ENCODE assay signal across 8 cellular contexts in the genomic region with DNA sequence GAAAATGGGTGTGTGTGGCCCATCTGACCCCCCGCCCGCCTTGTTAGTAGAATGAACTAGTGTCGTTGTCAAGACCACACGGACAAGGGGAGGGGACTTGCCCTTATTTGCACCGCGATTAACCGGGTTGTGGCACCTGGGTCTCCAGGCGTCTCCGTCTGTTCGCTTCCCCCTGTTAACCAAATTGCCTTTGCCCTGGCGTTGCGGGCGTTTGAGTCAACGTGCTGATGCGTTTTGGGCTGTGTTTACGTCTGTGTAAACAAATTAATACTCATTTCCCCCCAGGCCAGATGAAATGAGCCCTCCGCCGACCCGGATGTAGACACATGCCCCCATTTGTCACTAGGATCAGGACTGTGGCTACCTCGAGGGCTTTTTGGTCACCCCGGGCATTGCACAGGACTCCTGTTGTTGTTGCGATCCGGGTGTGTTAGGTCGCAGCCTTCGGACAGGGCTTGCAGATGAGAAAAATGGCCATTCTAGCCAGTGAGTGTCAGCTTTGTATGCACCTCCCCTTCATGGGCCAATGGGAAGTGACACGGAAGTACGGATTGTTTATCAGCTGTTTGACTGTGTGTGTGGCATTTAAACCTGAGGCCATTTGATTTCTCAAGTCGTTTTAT. TPM values are rescaled to one million over a fixed set of nuclear protein-coding genes. Genes with fewer than 3 reads are reported as not detected.
A peak's percentile ranks its signal among the peaks of the same experiment; 100 is the strongest.
DNase-seq lines count a peak whose midpoint lies in the region; ATAC-seq and TF ChIP-seq lines count a peak whose summit lies in the region.

No MANE protein-coding gene starts in this region.

- TF ChIP-seq RAD21 in neural cell (conservative IDR thresholded peaks at IDR 0.05) = no peak

- no peaks in the 10 kb centered on the region for H3K9me2 ChIP-seq in neural cell (ENCODE audit: insufficient read depth, low read length)

- no peaks in the 10 kb centered on the region for H3K27me3 Mint-ChIP-seq in activated T-helper 2 cell treated with anti-CD3 and anti-CD28 coated beads, Interferon-gamma antibody, Interleukin-2, Interleukin-4, amounts not matched to agents 10 μg/mL and 5 μg/mL and 100 μg/mL, durations not matched to agents 14 hours and 24 hours and 36 hours (ENCODE audit: low read depth)

- H3K4me3 ChIP-seq in DND-41 (ENCODE audit: low read depth in 1 of 2, low read length in 2 of 2) = peak overlapping the region; percentile 77 to 82
- H3K4me3 ChIP-seq in Jurkat, Clone E6-1 (ENCODE audit: low read length) = peak overlapping the region; percentile 97
- H3K4me3 ChIP-seq in neural cell (ENCODE audit: low read length) = peak overlapping the region; percentile 99

- no peaks in the 10 kb centered on the region for H3K9me3 ChIP-seq in DND-41 (ENCODE audit: insufficient read depth, low read length, severe bottlenecking)
- no peaks in the 10 kb centered on the region for H3K9me3 ChIP-seq in neural cell (ENCODE audit: low read length)

- H3K27ac ChIP-seq in DND-41 (ENCODE audit: low read length) (peak overlapping the region; percentile 95), neural cell (ENCODE audit: low read length) (peak overlapping the region; percentile 88)

- H3K79me2 ChIP-seq in DND-41 (ENCODE audit: insufficient read depth, low read length) = peaks cover 50% of the 10 kb centered on the region
- H3K79me2 ChIP-seq in neural cell (replicated peaks; ENCODE audit: insufficient read depth, low read length) = peaks cover 31% of the 10 kb centered on the region

- H3K4me2 ChIP-seq in DND-41 (ENCODE audit: insufficient read depth, low read length) (peak overlapping the region; percentile 85), neural cell (ENCODE audit: low read length) (peak overlapping the region; percentile 74)

- TF ChIP-seq CTCF in DND-41 (IDR thresholded peaks at IDR 0.05; ENCODE audit: borderline replicate concordance, extremely low read depth, low read length, poor library complexity, severe bottlenecking) = no peak
- no peak for TF ChIP-seq CTCF in neural cell (IDR thresholded peaks at IDR 0.05; ENCODE audit: poor library complexity, severe bottlenecking)

- peaks cover 37% of the 10 kb centered on the region for H3K4me1 Mint-ChIP-seq in activated T-helper 2 cell treated with anti-CD3 and anti-CD28 coated beads, Interferon-gamma antibody, Interleukin-2, Interleukin-4, amounts not matched to agents 10 μg/mL and 5 μg/mL and 100 μg/mL, durations not matched to agents 14 hours and 24 hours and 36 hours (ENCODE audit: low read depth)

- intact Hi-C loops in activated T-helper 2 cell treated with anti-CD3 and anti-CD28 coated beads, Interferon-gamma antibody, Interleukin-2, Interleukin-4, amounts not matched to agents 10 μg/mL and 5 μg/mL and 100 μg/mL, durations not matched to agents 14 hours and 24 hours and 36 hours (cut with micrococcal nuclease) = loop anchor here (1.0 to 2.0 kb wide), 5 partner anchors 21 to 304 kb away; partner anchors contain the start of genes AKTIP and FTO

- H3K36me3 Mint-ChIP-seq in activated T-helper 2 cell treated with anti-CD3 and anti-CD28 coated beads, Interferon-gamma antibody, Interleukin-2, Interleukin-4, amounts not matched to agents 10 μg/mL and 5 μg/mL and 100 μg/mL, durations not matched to agents 14 hours and 24 hours and 36 hours (ENCODE audit: low read depth) = peaks cover 17% of the 10 kb centered on the region

- H4K20me1 ChIP-seq in DND-41 (ENCODE audit: insufficient read depth, low read length) = peaks cover 26% of the 10 kb centered on the region
- no peaks in the 10 kb centered on the region for H4K20me1 ChIP-seq in neural cell (ENCODE audit: insufficient read depth)

- H3K27me3 ChIP-seq in DND-41 (ENCODE audit: insufficient read depth, low read length, poor library complexity) (no peaks in the 10 kb centered on the region), neural cell (ENCODE audit: insufficient read depth, low read depth, low read length) (no peaks in the 10 kb centered on the region)

- H3K9me3 Mint-ChIP-seq in activated T-helper 2 cell treated with anti-CD3 and anti-CD28 coated beads, Interferon-gamma antibody, Interleukin-2, Interleukin-4, amounts not matched to agents 10 μg/mL and 5 μg/mL and 100 μg/mL, durations not matched to agents 14 hours and 24 hours and 36 hours = peaks cover under 1% of the 10 kb centered on the region

- TF ChIP-seq EP300 in neural cell (conservative IDR thresholded peaks at IDR 0.05; ENCODE audit: poor library complexity, severe bottlenecking) = no peak

- DNase-seq in DND-41 (peak; percentile 61), RKO (ENCODE audit: low spot score) (peak; percentile 94), fibroblast of the conjunctiva (ENCODE audit: low read depth) (peak; percentile 72), stromal cell of bone marrow (ENCODE audit: low read depth) (peak; percentile 80)
- DNase-seq in Jurkat, Clone E6-1 (ENCODE audit: low read depth, low spot score) = peak; percentile 64
- DNase-seq in activated T-helper 2 cell treated with anti-CD3 and anti-CD28 coated beads, Interferon-gamma antibody, Interleukin-2, Interleukin-4, amounts not matched to agents 10 μg/mL and 5 μg/mL and 100 μg/mL, durations not matched to agents 14 hours and 24 hours and 36 hours (ENCODE audit: low spot score) = peak; percentile 63

- H3K27ac Mint-ChIP-seq in activated T-helper 2 cell treated with anti-CD3 and anti-CD28 coated beads, Interferon-gamma antibody, Interleukin-2, Interleukin-4, amounts not matched to agents 10 μg/mL and 5 μg/mL and 100 μg/mL, durations not matched to agents 14 hours and 24 hours and 36 hours = peak overlapping the region; percentile 92

- peak overlapping the region; percentile 86 for H3K4me3 Mint-ChIP-seq in activated T-helper 2 cell treated with anti-CD3 and anti-CD28 coated beads, Interferon-gamma antibody, Interleukin-2, Interleukin-4, amounts not matched to agents 10 μg/mL and 5 μg/mL and 100 μg/mL, durations not matched to agents 14 hours and 24 hours and 36 hours (ENCODE audit: low read depth)

- peak overlapping the region; percentile 95 for H3K9ac ChIP-seq in DND-41 (ENCODE audit: low read depth, low read length)
- peak overlapping the region; percentile 94 for H3K9ac ChIP-seq in neural cell (ENCODE audit: low read length)

- H3K36me3 ChIP-seq in DND-41 (ENCODE audit: insufficient read depth, low read length) (peaks cover 19% of the 10 kb centered on the region), neural cell (ENCODE audit: insufficient read depth, low read length) (no peaks in the 10 kb centered on the region)

- H3F3A ChIP-seq in neural cell (ENCODE audit: insufficient read depth, low read length, poor library complexity, severe bottlenecking) = no peaks in the 10 kb centered on the region

- ATAC-seq in DND-41 (ENCODE audit: insufficient read depth, low read depth) (peak; percentile 74), GM21717 (IDR thresholded peaks at IDR 0.05; ENCODE audit: unreplicated experiment) (peak; percentile 87)

- peaks cover 25% of the 10 kb centered on the region for H3K4me1 ChIP-seq in DND-41 (ENCODE audit: insufficient read depth, low read length)

- peak overlapping the region; percentile 94 for H2AFZ ChIP-seq in DND-41 (ENCODE audit: low read depth, low read length)
- H2AFZ ChIP-seq in neural cell (ENCODE audit: low read depth, low read length) = peak overlapping the region; percentile 88

TF ChIP-seq in neural cell, 6 proteins besides CTCF, POLR2A, EP300 and RAD21:
- no peak for TF ChIP-seq EZH2 (IDR thresholded peaks at IDR 0.05; ENCODE audit: borderline replicate concordance, insufficient read depth, low read length, poor library complexity, severe bottlenecking)
- TF ChIP-seq POLR2AphosphoS5 (IDR thresholded peaks at IDR 0.05) = peak; percentile 59
- no peak for TF ChIP-seq REST (IDR thresholded peaks at IDR 0.05; ENCODE audit: borderline replicate concordance)
- no peak for TF ChIP-seq MXI1 (conservative IDR thresholded peaks at IDR 0.05; ENCODE audit: poor library complexity, severe bottlenecking)
- TF ChIP-seq TAF1 (IDR thresholded peaks at IDR 0.05; ENCODE audit: low read depth) = peak; percentile 33

RNA-seq across cellular contexts. Expression of gene RBL2, which starts 0.9 kb away (rescaled TPM):
- 57.2 TPM for polyA plus RNA-seq in Jurkat, Clone E6-1 (2012; ENCODE audit: insufficient read depth, insufficient read length)
- 69.5 and 69.9 TPM in 2 replicates for total RNA-seq in activated T-helper 2 cell treated with anti-CD3 and anti-CD28 coated beads, Interferon-gamma antibody, Interleukin-2, Interleukin-4, amounts not matched to agents 10 μg/mL and 5 μg/mL and 100 μg/mL, durations not matched to agents 14 hours and 24 hours and 36 hours
- 146 and 150 TPM in 2 replicates for polyA plus RNA-seq in neural cell
- polyA minus RNA-seq in neural cell = 114 and 121 TPM in 2 replicates

Comparison
In these comparisons a context has a peak if more than half of its experiments do, and no peak if none do; other contexts are left out.
1. Peak in every context shown above with its lines: DNase-seq, ATAC-seq, H3K4me3 ChIP-seq and H3K27ac ChIP-seq.